8 cellular contexts compared by ENCODE assay signal in genomic region chr20:20452254-20452676, GRCh38.
A peak's percentile ranks its signal among the peaks of the same experiment; 100 is the strongest.
DNase-seq lines count a peak whose midpoint lies in the region; ATAC-seq lines count a peak whose summit lies in the region.

No MANE protein-coding gene starts in this region.

- H3K4me2 ChIP-seq in BLaER1 treated with 17β-estradiol and CSF1 and Interleukin-3, amounts not matched to agents 10 nM and 100 nM, result peak overlapping the region; percentile 59 to 84 (median 76)

- peak; percentile 82 for ATAC-seq in GM19328 (IDR thresholded peaks at IDR 0.05; ENCODE audit: unreplicated experiment)
- peak; percentile 97 for ATAC-seq in HG03432 (IDR thresholded peaks at IDR 0.05; ENCODE audit: unreplicated experiment)

- 0 out of 22 replicates have a peak overlapping the region, but pooled peaks of 2 of the 11 experiments have one; percentile 19 to 30 for H3K9ac ChIP-seq in BLaER1 treated with 17β-estradiol and CSF1 and Interleukin-3, amounts not matched to agents 10 nM and 100 nM
- H3K9ac ChIP-seq in SK-N-MC (ENCODE audit: insufficient read length), result no peak overlapping the region

- H3K36me3 ChIP-seq in BLaER1 treated with 17β-estradiol and CSF1 and Interleukin-3, amounts not matched to agents 10 nM and 100 nM, result peaks cover 0 to 18% (median 0%) of the 10 kb centered on the region in 11 experiments; a peak in 4 of 22 replicates
- H3K36me3 ChIP-seq in SK-N-MC (ENCODE audit: insufficient read depth, low read length) (no peaks in the 10 kb centered on the region), iPS DF 6.9 (ENCODE audit: control insufficient read depth, insufficient read depth, low read length) (no peaks in the 10 kb centered on the region)

- H3K27me3 ChIP-seq in BLaER1 treated with 17β-estradiol and CSF1 and Interleukin-3, amounts not matched to agents 10 nM and 100 nM, result no peaks in the 10 kb centered on the region; a peak in 1 of 22 replicates
- H3K27me3 ChIP-seq in iPS DF 6.9 (ENCODE audit: control insufficient read depth, insufficient read depth, low read length), result no peaks in the 10 kb centered on the region

- H3K9me3 ChIP-seq in BLaER1 treated with 17β-estradiol and CSF1 and Interleukin-3, amounts not matched to agents 10 nM and 100 nM (replicated peaks in 1 of 11), result no peaks in the 10 kb centered on the region
- H3K9me3 ChIP-seq in SK-N-MC (ENCODE audit: low read depth, low read length), result no peaks in the 10 kb centered on the region
- no peaks in the 10 kb centered on the region for H3K9me3 ChIP-seq in iPS DF 6.9 (ENCODE audit: control insufficient read depth, insufficient read depth, low read length)

- no peaks in the 10 kb centered on the region for H4K20me1 ChIP-seq in BLaER1 treated with 17β-estradiol and CSF1 and Interleukin-3, amounts not matched to agents 10 nM and 100 nM

- peaks cover 18 to 29% (median 21%) of the 10 kb centered on the region in 10 experiments for H3K4me1 ChIP-seq in BLaER1 treated with 17β-estradiol and CSF1 and Interleukin-3, amounts not matched to agents 10 nM and 100 nM
- H3K4me1 ChIP-seq in iPS DF 6.9 (ENCODE audit: control insufficient read depth, insufficient read depth, low read length), result no peaks in the 10 kb centered on the region

- peak; percentile 18 for DNase-seq in SK-N-MC (ENCODE audit: low read depth, low spot score)
- DNase-seq in iPS DF 6.9 (ENCODE audit: low read depth, low spot score), result peak; percentile 41
- DNase-seq in stimulated activated CD4-positive, alpha-beta T cell treated with anti-CD3 and anti-CD28 coated beads, Interleukin-12 subunit alpha, Interleukin-12 subunit beta, amount 100 ng/mL, for 24 hours (ENCODE audit: low read depth in 2 of 2), result peak; percentile 46 to 58
- DNase-seq in SW 1271 (lab: John Stamatoyannopoulos, UW), result no peak

- peak overlapping the region in 3 of 11 experiments; percentile 12 to 47 (median 30); a peak in 2 of 22 replicates for H3K27ac ChIP-seq in BLaER1 treated with 17β-estradiol and CSF1 and Interleukin-3, amounts not matched to agents 10 nM and 100 nM
- H3K27ac ChIP-seq in SK-N-MC, result no peak overlapping the region
- H3K27ac ChIP-seq in angular gyrus (ENCODE audit: low read depth, low read length), result peak overlapping the region; percentile 79
- no peak overlapping the region for H3K27ac ChIP-seq in iPS DF 6.9 (ENCODE audit: low read length)

- peak overlapping the region in 1 of 10 experiments; percentile 7; a peak in 2 of 20 replicates for H3K4me3 ChIP-seq in BLaER1 treated with 17β-estradiol and CSF1 and Interleukin-3, amounts not matched to agents 10 nM and 100 nM
- H3K4me3 ChIP-seq in SK-N-MC (no peak overlapping the region), iPS DF 6.9 (ENCODE audit: low read length) (no peak overlapping the region)

- no CpG with 5 or more reads among the region's 19 CpGs for WGBS in iPS DF 6.9 (ENCODE audit: insufficient coverage, insufficient read length)

Comparison
In these comparisons a context has a peak if more than half of its experiments do, and no peak if none do; other contexts are left out.
1. DNase-seq: peak in SK-N-MC (single experiment), iPS DF 6.9 (single experiment) and stimulated activated CD4-positive, alpha-beta T cell treated with anti-CD3 and anti-CD28 coated beads, Interleukin-12 subunit alpha, Interleukin-12 subunit beta, amount 100 ng/mL, for 24 hours (2 of 2); none in SW 1271 (0 of 2).